Comparison of ENCODE assay signal across 10 cellular contexts in genomic region chr2:40371525-40372277, GRCh38.
DNase-seq lines count a peak whose midpoint lies in the region; ATAC-seq and TF ChIP-seq lines count a peak whose summit lies in the region.
"Had no signal": no experiment of that assay in that cellular context is flagged by ENCODE, and none has a peak within 500 bp of the region (broad histone marks: within the 10 kb centered on the region; RNA-seq: fewer than 3 reads in every experiment).

No MANE protein-coding gene starts in this region.

- peaks cover 0 to 9% (median 0%) of the 10 kb centered on the region in 3 donors for H3K4me1 ChIP-seq in skeletal muscle tissue (ENCODE audit: control insufficient read depth in 3 of 3, insufficient read depth in 3 of 3, low read length in 3 of 3)
- no peaks in the 10 kb centered on the region for H3K4me1 ChIP-seq in effector memory CD4-positive, alpha-beta T cell (ENCODE audit: control insufficient read depth, insufficient read depth, low read length, poor library complexity, severe bottlenecking)

- peak; percentile 60 for ATAC-seq in left ventricle myocardium superior
- no peak for ATAC-seq in HG03460 (IDR thresholded peaks at IDR 0.05; ENCODE audit: unreplicated experiment)
- no peak for ATAC-seq in GM18502 (IDR thresholded peaks at IDR 0.05; ENCODE audit: poor library complexity, unreplicated experiment)

- no peaks in the 10 kb centered on the region for H3K27me3 ChIP-seq in skeletal muscle tissue (ENCODE audit: control insufficient read depth in 3 of 3, insufficient read depth in 3 of 3, low read length in 3 of 3)
- no peaks in the 10 kb centered on the region for H3K27me3 ChIP-seq in effector memory CD4-positive, alpha-beta T cell (replicated peaks; ENCODE audit: control insufficient read depth, insufficient read depth, low read length, poor library complexity, severe bottlenecking)

- H3K27ac ChIP-seq in skeletal muscle tissue (ENCODE audit: low read depth, low read length): peak overlapping the region; percentile 23
- no peak overlapping the region for H3K27ac ChIP-seq in effector memory CD4-positive, alpha-beta T cell (ENCODE audit: insufficient read depth, low read length, poor library complexity, severe bottlenecking)

- intact Hi-C loops in left ventricle myocardium superior (cut with micrococcal nuclease): no loop called here

- H3K36me3 ChIP-seq in skeletal muscle tissue (ENCODE audit: control insufficient read depth in 3 of 3, insufficient read depth in 3 of 3, low read length in 3 of 3): no peaks in the 10 kb centered on the region
- no peaks in the 10 kb centered on the region for H3K36me3 ChIP-seq in effector memory CD4-positive, alpha-beta T cell (ENCODE audit: control insufficient read depth, insufficient read depth, low read length)

- H3K9me3 ChIP-seq in skeletal muscle tissue (ENCODE audit: control insufficient read depth in 3 of 3, low read length in 3 of 3): no peaks in the 10 kb centered on the region
- H3K9me3 ChIP-seq in effector memory CD4-positive, alpha-beta T cell (ENCODE audit: control insufficient read depth, low read length): no peaks in the 10 kb centered on the region

- DNase-seq in HPDE6-E6E7 (ENCODE audit: extremely low spot score): peak; percentile 12
- no peak for DNase-seq in left ventricle myocardium superior
- no peak for DNase-seq in stimulated activated CD4-positive, alpha-beta T cell treated with anti-CD3 and anti-CD28 coated beads, Interleukin-1b, Interleukin-23, amount 100 ng/mL, for 48 hours
- DNase-seq in effector memory CD4-positive, alpha-beta T cell: no peak
- DNase-seq: NCI-H187 treated with DMSO at 0.1 percent for 48 hours; stimulated activated naive CD4-positive, alpha-beta T cell treated with Interleukin-2 at 50 U/mL for 16 hours had no signal

- no peak overlapping the region for H3K9ac ChIP-seq in skeletal muscle tissue (ENCODE audit: low read depth in 1 of 3, low read length in 3 of 3)

- H3K4me3 ChIP-seq in WI38 (ENCODE audit: low read depth, low read length) (peak overlapping the region; percentile 21), skeletal muscle tissue (ENCODE audit: low read length in 3 of 3) (no peak overlapping the region)
- no peak overlapping the region for H3K4me3 ChIP-seq in effector memory CD4-positive, alpha-beta T cell (ENCODE audit: insufficient read depth, low read depth, low read length, poor library complexity, severe bottlenecking)

- no peak for TF ChIP-seq CTCF in WI38 (IDR thresholded peaks at IDR 0.05; ENCODE audit: low read depth, low read length)
